8 cellular contexts compared by ENCODE assay signal in genomic region chr21:14864211-14865021, GRCh38.
DNase-seq lines count a peak whose midpoint lies in the region; ATAC-seq and TF ChIP-seq lines count a peak whose summit lies in the region.

No MANE protein-coding gene starts in this region.

- peak overlapping the region; percentile 92 for H3K27ac Mint-ChIP-seq in progenitor cell of endocrine pancreas
- no peak overlapping the region for H3K27ac Mint-ChIP-seq in immature natural killer cell

- no peaks in the 10 kb centered on the region for H3K27me3 Mint-ChIP-seq in progenitor cell of endocrine pancreas
- H3K27me3 Mint-ChIP-seq in immature natural killer cell (ENCODE audit: low read depth in 3 of 3): peaks cover 0 to 4% (median 4%) of the 10 kb centered on the region in 3 donors

- ATAC-seq in GM18511 (IDR thresholded peaks at IDR 0.05; ENCODE audit: unreplicated experiment) (peak; percentile 80), HG03039 (IDR thresholded peaks at IDR 0.05; ENCODE audit: unreplicated experiment) (peak; percentile 79)

- H3K4me1 Mint-ChIP-seq in progenitor cell of endocrine pancreas (ENCODE audit: low read depth) (peaks cover 31% of the 10 kb centered on the region), immature natural killer cell (no peaks in the 10 kb centered on the region)

- H3K4me3 Mint-ChIP-seq in progenitor cell of endocrine pancreas (ENCODE audit: low read depth) (no peak overlapping the region), immature natural killer cell (no peak overlapping the region)

- DNase-seq in AG08395 (ENCODE audit: low spot score) (peak; percentile 43), NCI-H82 treated with DMSO at 0.1 percent for 48 hours (lab: John Stamatoyannopoulos, UW; ENCODE audit: unreplicated experiment) (peak; percentile 20), cardiac septum (ENCODE audit: low spot score) (peak; percentile 81), progenitor cell of endocrine pancreas (ENCODE audit: low spot score, unreplicated experiment) (peak; percentile 44), immature natural killer cell (no peak)
- peak; percentile 37 for DNase-seq in activated naive CD4-positive, alpha-beta T cell treated with anti-CD3 and anti-CD28 coated beads, Interleukin-2, amount 50 U/mL, for 16 hours

- intact Hi-C loops in cardiac septum (cut with DNase I): loop anchor here (2.0 to 10.0 kb wide), 3 partner anchors 198 to 618 kb away; partner anchors contain the start of gene NRIP1

- peaks cover 14% of the 10 kb centered on the region for H3K9me3 Mint-ChIP-seq in progenitor cell of endocrine pancreas (ENCODE audit: low read depth)
- H3K9me3 Mint-ChIP-seq in immature natural killer cell: no peaks in the 10 kb centered on the region

- TF ChIP-seq CTCF in progenitor cell of endocrine pancreas (IDR thresholded peaks at IDR 0.05; ENCODE audit: unreplicated experiment): peak; percentile 65

- H3K36me3 Mint-ChIP-seq in progenitor cell of endocrine pancreas (ENCODE audit: insufficient read depth) (peaks cover 8% of the 10 kb centered on the region), immature natural killer cell (no peaks in the 10 kb centered on the region)

Comparison
In these comparisons a context has a peak if more than half of its experiments do, and no peak if none do; other contexts are left out.
1. DNase-seq: peak in AG08395 (single experiment), NCI-H82 treated with DMSO at 0.1 percent for 48 hours (single experiment), activated naive CD4-positive, alpha-beta T cell treated with anti-CD3 and anti-CD28 coated beads, Interleukin-2, amount 50 U/mL, for 16 hours (single experiment), cardiac septum (single experiment) and progenitor cell of endocrine pancreas (single experiment); none in immature natural killer cell (0 of 3).